ENCODE assay signal across 9 cellular contexts in the genomic region with DNA sequence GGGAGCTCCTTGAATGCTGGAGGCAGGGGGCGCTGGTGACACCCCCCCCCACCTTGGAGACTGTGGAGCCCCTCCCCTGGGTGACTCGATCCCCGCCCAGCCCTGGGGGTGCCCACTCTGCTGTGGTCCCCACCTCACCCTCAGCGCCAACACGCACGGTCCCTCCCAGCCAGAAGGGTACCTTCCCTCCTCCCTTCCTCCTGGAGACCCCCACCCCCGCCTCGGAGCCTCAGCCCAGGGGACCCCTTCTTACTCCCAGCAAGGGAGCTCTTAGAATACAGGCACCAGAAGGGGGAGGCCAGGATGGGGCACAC. TPM values are rescaled to one million over a fixed set of nuclear protein-coding genes. Genes with fewer than 3 reads are reported as not detected.
A peak's percentile ranks its signal among the peaks of the same experiment; 100 is the strongest.
DNase-seq lines count a peak whose midpoint lies in the region; ATAC-seq and TF ChIP-seq lines count a peak whose summit lies in the region.
"Had no signal": no experiment of that assay in that cellular context is flagged by ENCODE, and none has a peak within 500 bp of the region (broad histone marks: within the 10 kb centered on the region; RNA-seq: fewer than 3 reads in every experiment).

No MANE protein-coding gene starts in this region.

- no peak for TF ChIP-seq CTCF in heart right ventricle (IDR thresholded peaks at IDR 0.05)
- TF ChIP-seq CTCF in choroid plexus epithelial cell (conservative IDR thresholded peaks at IDR 0.05; ENCODE audit: low read depth, low read length), result peak; percentile 20
- TF ChIP-seq CTCF in lower lobe of right lung (IDR thresholded peaks at IDR 0.05), result no peak
- no peak for TF ChIP-seq CTCF in upper lobe of right lung (IDR thresholded peaks at IDR 0.05)

- H3K27me3 ChIP-seq in heart right ventricle (peaks cover 0 to 48% (median 5%) of the 10 kb centered on the region in 7 donors), lower lobe of right lung (ENCODE audit: low read depth) (peaks cover 31% of the 10 kb centered on the region), upper lobe of right lung (peaks cover 12% of the 10 kb centered on the region)

- CTCF ChIA-PET in activated CD8-positive, alpha-beta T cell treated with anti-CD3 and anti-CD28 coated beads, Interleukin-2, amount 10 ng/mL, durations not matched to agents 7 days and 5 days (lab: Charles Lee), result interaction anchor here (1.0 to 6.8 kb wide), 5 partner anchors 37 to 161 kb away, joined by 3 to 60 read pairs (median 13); a partner anchor contains a TSS

- no peak for DNase-seq in heart right ventricle
- DNase-seq in left cardiac atrium, result no peak
- no peak for DNase-seq in choroid plexus epithelial cell (ENCODE audit: low read depth)
- no peak for DNase-seq in lower lobe of right lung
- DNase-seq in upper lobe of right lung, result no peak
- no peak for DNase-seq in NCI-H1694 treated with DMSO at 0.1 percent for 48 hours (lab: John Stamatoyannopoulos, UW)
- DNase-seq in activated CD8-positive, alpha-beta T cell treated with anti-CD3 and anti-CD28 coated beads, Interleukin-2, amount 10 ng/mL, durations not matched to agents 7 days and 5 days, result no peak
- DNase-seq in DMS114 treated with DMSO at 0.1 percent for 48 hours (lab: John Stamatoyannopoulos, UW; ENCODE audit: unreplicated experiment), result no peak

- H3K9me3 ChIP-seq in heart right ventricle (no peaks in the 10 kb centered on the region), lower lobe of right lung (no peaks in the 10 kb centered on the region), upper lobe of right lung (no peaks in the 10 kb centered on the region)

- no peak overlapping the region for H3K27ac Mint-ChIP-seq in activated CD8-positive, alpha-beta T cell treated with anti-CD3 and anti-CD28 coated beads, Interleukin-2, amount 10 ng/mL, durations not matched to agents 7 days and 5 days
- H3K27ac Mint-ChIP-seq: activated naive CD8-positive, alpha-beta T cell treated with anti-CD3 and anti-CD28 coated beads, Interleukin-2, amount 10 ng/mL, durations not matched to agents 7 days and 5 days had no signal

- POLR2A ChIA-PET in activated CD8-positive, alpha-beta T cell treated with anti-CD3 and anti-CD28 coated beads, Interleukin-2, amount 10 ng/mL, durations not matched to agents 7 days and 5 days (lab: Charles Lee), result no interaction called here

- H3K27me3 Mint-ChIP-seq in activated CD8-positive, alpha-beta T cell treated with anti-CD3 and anti-CD28 coated beads, Interleukin-2, amount 10 ng/mL, durations not matched to agents 7 days and 5 days (ENCODE audit: low read depth), result peaks cover 35% of the 10 kb centered on the region

- H3K27ac ChIP-seq in heart right ventricle (peak overlapping the region; percentile 75 to 93 (median 86)), lower lobe of right lung (peak overlapping the region; percentile 80), upper lobe of right lung (no peak overlapping the region)

- intact Hi-C loops in heart right ventricle (cut with DNase I), result loop anchor here (1.0 to 10.0 kb wide), 10 partner anchors 36 to 161 kb away; a partner anchor contains a TSS
- intact Hi-C loops in left cardiac atrium (cut with DNase I), result loop anchor here in 1 of 2 donors (5.0 kb wide), 2 partner anchors 66 to 156 kb away; a partner anchor contains a TSS
- intact Hi-C loops in lower lobe of right lung (cut with DNase I), result no loop called here
- intact Hi-C loops in upper lobe of right lung (cut with DNase I), result loop anchor here (10.0 kb wide), 1 partner anchor 159 kb away; no protein-coding TSS in a partner anchor

- no peaks in the 10 kb centered on the region for H3K36me3 Mint-ChIP-seq in activated CD8-positive, alpha-beta T cell treated with anti-CD3 and anti-CD28 coated beads, Interleukin-2, amount 10 ng/mL, durations not matched to agents 7 days and 5 days (ENCODE audit: low read depth)
- H3K36me3 Mint-ChIP-seq: activated naive CD8-positive, alpha-beta T cell treated with anti-CD3 and anti-CD28 coated beads, Interleukin-2, amount 10 ng/mL, durations not matched to agents 7 days and 5 days had no signal

- peaks cover 11% of the 10 kb centered on the region for H3K4me1 Mint-ChIP-seq in activated CD8-positive, alpha-beta T cell treated with anti-CD3 and anti-CD28 coated beads, Interleukin-2, amount 10 ng/mL, durations not matched to agents 7 days and 5 days (ENCODE audit: low read depth)

- no peaks in the 10 kb centered on the region for H3K9me3 Mint-ChIP-seq in activated CD8-positive, alpha-beta T cell treated with anti-CD3 and anti-CD28 coated beads, Interleukin-2, amount 10 ng/mL, durations not matched to agents 7 days and 5 days (ENCODE audit: insufficient read depth)
- H3K9me3 Mint-ChIP-seq: activated naive CD8-positive, alpha-beta T cell treated with anti-CD3 and anti-CD28 coated beads, Interleukin-2, amount 10 ng/mL, durations not matched to agents 7 days and 5 days had no signal

- H3K4me3 ChIP-seq in heart right ventricle, result peak overlapping the region in 9 of 10 donors; percentile 49 to 77 (median 67)
- H3K4me3 ChIP-seq in choroid plexus epithelial cell (ENCODE audit: low read depth, low read length), result peak overlapping the region; percentile 56
- H3K4me3 ChIP-seq in lower lobe of right lung, result peak overlapping the region; percentile 62
- H3K4me3 ChIP-seq in upper lobe of right lung, result peak overlapping the region; percentile 59

- H3K36me3 ChIP-seq in heart right ventricle (peaks cover 0 to 11% (median 0%) of the 10 kb centered on the region in 9 donors), lower lobe of right lung (no peaks in the 10 kb centered on the region), upper lobe of right lung (no peaks in the 10 kb centered on the region)

- no peak overlapping the region for H3K4me3 Mint-ChIP-seq in activated CD8-positive, alpha-beta T cell treated with anti-CD3 and anti-CD28 coated beads, Interleukin-2, amount 10 ng/mL, durations not matched to agents 7 days and 5 days
- H3K4me3 Mint-ChIP-seq: activated naive CD8-positive, alpha-beta T cell treated with anti-CD3 and anti-CD28 coated beads, Interleukin-2, amount 10 ng/mL, durations not matched to agents 7 days and 5 days had no signal

- WGBS in heart right ventricle, 2 donors, result 0 to 10% methylated on average over 8 of the region's 8 CpGs

- H3K4me1 ChIP-seq in heart right ventricle, result peaks cover 4 to 58% (median 45%) of the 10 kb centered on the region in 9 donors
- peaks cover 42% of the 10 kb centered on the region for H3K4me1 ChIP-seq in lower lobe of right lung
- H3K4me1 ChIP-seq in upper lobe of right lung, result peaks cover 25% of the 10 kb centered on the region

- ATAC-seq in heart right ventricle (peak in 7 of 8 donors; percentile 2 to 31 (median 6)), left cardiac atrium (no peak), lower lobe of right lung (no peak), upper lobe of right lung (no peak)
- no peak for ATAC-seq in activated CD8-positive, alpha-beta T cell treated with anti-CD3 and anti-CD28 coated beads, Interleukin-2, amount 10 ng/mL, durations not matched to agents 7 days and 5 days

RNA-seq across cellular contexts. Expression of a gene that starts 5.6 kb away (rescaled TPM):
- total RNA-seq in heart right ventricle (10 to 100 TPM; 10.0 to 18.8 (median 15.3) TPM), left cardiac atrium (10 to 100 TPM; 10.7 to 11.8 TPM), lower lobe of right lung (9.5 TPM), upper lobe of right lung (12.2 TPM)
- 10 to 100 TPM in 1 of 2 donors, 1 to 10 TPM in 1; 6.6 to 28.7 TPM for polyA plus RNA-seq in heart right ventricle
- total RNA-seq in activated CD8-positive, alpha-beta T cell treated with anti-CD3 and anti-CD28 coated beads, Interleukin-2, amount 10 ng/mL, durations not matched to agents 7 days and 5 days, result 1 to 10 TPM; 2.2 to 2.8 TPM

RNA-seq across cellular contexts. Expression of a gene that starts 19.9 kb away (rescaled TPM):
- total RNA-seq in heart right ventricle, result 10 to 100 TPM in 2 of 10 donors, 1 to 10 TPM in 8; 4.0 to 12.0 (median 7.3) TPM
- 10 to 100 TPM in 1 of 2 donors, 1 to 10 TPM in 1; 6.6 to 43.1 TPM for polyA plus RNA-seq in heart right ventricle
- 1 to 10 TPM; 5.5 to 5.9 TPM for total RNA-seq in left cardiac atrium
- 8.2 TPM for total RNA-seq in lower lobe of right lung
- 10.0 TPM for total RNA-seq in upper lobe of right lung
- 10 to 100 TPM; 47.7 to 55.8 TPM for total RNA-seq in activated CD8-positive, alpha-beta T cell treated with anti-CD3 and anti-CD28 coated beads, Interleukin-2, amount 10 ng/mL, durations not matched to agents 7 days and 5 days

Comparison
In these comparisons a context has a peak if more than half of its experiments do, and no peak if none do; other contexts are left out.
1. ATAC-seq: peak in heart right ventricle (7 of 8); none in left cardiac atrium (0 of 2), lower lobe of right lung (0 of 2), upper lobe of right lung (single experiment) and activated CD8-positive, alpha-beta T cell treated with anti-CD3 and anti-CD28 coated beads, Interleukin-2, amount 10 ng/mL, durations not matched to agents 7 days and 5 days (single experiment).
2. Peak in every context shown above with its lines, with median percentiles within 50 percentile points of each other: H3K4me3 ChIP-seq.